In genomic region chr11:41954034-41954433, GRCh38 we compare ENCODE assay signal across 1 cellular context.
TF ChIP-seq lines count a peak whose summit lies in the region.

No MANE protein-coding gene starts in this region.

TF ChIP-seq in WTC11, 78 proteins besides CTCF, POLR2A, EP300 and RAD21 (continued from another document):
- TF ChIP-seq, protein P1, sequence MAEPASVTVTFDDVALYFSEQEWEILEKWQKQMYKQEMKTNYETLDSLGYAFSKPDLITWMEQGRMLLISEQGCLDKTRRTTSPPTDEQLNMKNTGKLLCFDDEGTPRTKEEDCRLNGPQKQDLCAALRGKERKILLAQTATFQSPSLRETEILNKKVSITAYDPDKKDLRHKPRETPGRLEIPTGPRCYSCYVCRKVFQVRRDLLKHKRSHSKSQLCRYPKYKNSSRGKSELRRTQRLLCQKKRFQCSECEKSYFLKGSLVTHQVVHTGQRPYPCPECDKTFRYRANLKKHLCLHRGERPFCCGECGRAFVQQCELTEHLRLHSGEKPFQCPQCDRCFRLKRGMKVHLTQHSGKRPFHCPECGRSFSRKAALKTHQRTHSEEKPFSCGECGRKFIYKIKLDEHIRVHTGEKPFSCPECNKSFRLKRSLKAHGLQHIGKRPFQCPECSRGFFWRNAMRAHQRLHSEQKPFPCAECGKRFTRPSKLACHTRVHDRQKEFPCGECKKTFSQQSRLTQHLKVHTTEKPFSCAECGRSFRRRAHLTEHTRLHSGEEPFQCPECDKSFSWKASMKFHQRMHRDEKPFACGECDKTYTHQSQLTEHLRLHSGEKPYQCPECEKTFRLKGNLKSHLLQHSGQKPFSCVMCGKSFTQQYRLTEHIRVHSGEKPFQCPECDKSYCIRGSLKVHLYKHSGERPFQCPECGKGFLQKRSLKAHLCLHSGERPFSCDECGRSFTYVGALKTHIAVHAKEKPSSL (CRISPR knock-in tag; conservative IDR thresholded peaks at IDR 0.05): no peak
